8 cellular contexts compared by ENCODE assay signal in genomic region chr2:42361728-42362298, GRCh38. TPM values are rescaled to one million over a fixed set of nuclear protein-coding genes. Genes with fewer than 3 reads are reported as not detected.
DNase-seq lines count a peak whose midpoint lies in the region; ATAC-seq, FAIRE-seq and TF ChIP-seq lines count a peak whose summit lies in the region.

No MANE protein-coding gene starts in this region.

- TF ChIP-seq POLR2A in HCT116 (IDR thresholded peaks at IDR 0.05; ENCODE audit: borderline replicate concordance, extremely low read depth, insufficient read depth, insufficient read length) = no peak
- TF ChIP-seq POLR2A in GM12892 (IDR thresholded peaks at IDR 0.05; ENCODE audit: low read depth, low read length) = no peak

- H3K79me2 ChIP-seq in HCT116 (ENCODE audit: insufficient read depth, low read length) = peaks cover 43% of the 10 kb centered on the region
- H3K79me2 ChIP-seq in smooth muscle cell (ENCODE audit: low read depth) = peaks cover 41% of the 10 kb centered on the region

- H4K20me1 ChIP-seq in HCT116 (ENCODE audit: insufficient read depth) = 0 out of 2 replicates have a peak, but pooled peaks cover 8% of the 10 kb centered on the region
- peaks cover 33% of the 10 kb centered on the region for H4K20me1 ChIP-seq in smooth muscle cell (ENCODE audit: low read depth)

- no peaks in the 10 kb centered on the region for H3K27me3 ChIP-seq in HCT116 (ENCODE audit: insufficient read depth, low read length)
- no peaks in the 10 kb centered on the region for H3K27me3 ChIP-seq in right cardiac atrium (ENCODE audit: control insufficient read depth, insufficient read depth)
- H3K27me3 ChIP-seq in smooth muscle cell (ENCODE audit: low read depth) = no peaks in the 10 kb centered on the region

- H3F3A ChIP-seq in smooth muscle cell (ENCODE audit: low read depth) = no peaks in the 10 kb centered on the region

- peak overlapping the region; percentile 98 for H2AFZ ChIP-seq in HCT116 (ENCODE audit: low read depth, low read length, poor library complexity, severe bottlenecking)
- H2AFZ ChIP-seq in smooth muscle cell (ENCODE audit: low read depth) = peak overlapping the region; percentile 71

- no peak for DNase-seq in HCT116 (ENCODE audit: low read depth, low spot score)
- DNase-seq in right cardiac atrium = no peak
- DNase-seq in smooth muscle cell (lab: John Stamatoyannopoulos, UW; ENCODE audit: unreplicated experiment) = no peak
- no peak for DNase-seq in SIG-M5 (lab: John Stamatoyannopoulos, UW)
- DNase-seq in GM12892 (ENCODE audit: insufficient read length) = no peak

- WGBS in right cardiac atrium = 25% methylated on average over 6 of the region's 6 CpGs
- 31% methylated on average over 6 of the region's 6 CpGs for WGBS in smooth muscle cell (ENCODE audit: low lambda C conversion rate)

- POLR2A ChIA-PET in HCT116 (lab: Charles Lee) = no interaction called here

- H3K4me3 ChIP-seq in HCT116 (replicated peaks in 1 of 2; ENCODE audit: low read depth in 1 of 2, low read length in 2 of 2) (peak overlapping the region; percentile 43 to 96), WI38 (ENCODE audit: low read depth, low read length) (peak overlapping the region; percentile 46), right cardiac atrium (ENCODE audit: low read length) (peak overlapping the region; percentile 43), smooth muscle cell (peak overlapping the region; percentile 45)

- RAD21 ChIA-PET in HCT116 (lab: Charles Lee; ENCODE audit: low non-redundant PET in 1 of 2, low total read pairs in 2 of 2, uncharacterized antibody in 2 of 2, unreplicated experiment in 2 of 2) = no interaction called here

- peak overlapping the region; percentile 95 for H3K4me2 ChIP-seq in HCT116 (ENCODE audit: low read length)
- peak overlapping the region; percentile 90 for H3K4me2 ChIP-seq in smooth muscle cell

- FAIRE-seq in GM12892 (lab: Jason Lieb, UNC) = no peak

- TF ChIP-seq RAD21 in HCT116 (IDR thresholded peaks at IDR 0.05; ENCODE audit: low read depth) = no peak

- CTCF ChIA-PET in HCT116 (lab: Charles Lee) = interaction anchor here (1.5 kb wide), 1 partner anchor 265 kb away, joined by 3 read pairs; no protein-coding TSS in a partner anchor

- H3K36me3 ChIP-seq in HCT116 (ENCODE audit: control insufficient read depth in 1 of 2, insufficient read depth in 2 of 2, low read length in 2 of 2) (no peaks in the 10 kb centered on the region), smooth muscle cell (ENCODE audit: low read depth) (no peaks in the 10 kb centered on the region)

- intact Hi-C loops in HCT116 (cut with micrococcal nuclease) (no loop called here), right cardiac atrium (cut with DNase I) (loop anchor here in 1 of 4 donors (5.0 kb wide), 1 partner anchor 265 kb away; no protein-coding TSS in a partner anchor)

- H3K9me3 ChIP-seq in HCT116 (ENCODE audit: control insufficient read depth in 1 of 2, insufficient read depth in 1 of 2, low read depth in 1 of 2, low read length in 2 of 2) = no peaks in the 10 kb centered on the region
- H3K9me3 ChIP-seq in right cardiac atrium (ENCODE audit: control insufficient read depth, low read length) = no peaks in the 10 kb centered on the region
- no peaks in the 10 kb centered on the region for H3K9me3 ChIP-seq in smooth muscle cell (replicated peaks; ENCODE audit: low read depth)

- H3K27ac ChIP-seq in HCT116 (ENCODE audit: low read depth, low read length) = 0 out of 2 replicates have a peak overlapping the region, but pooled peaks have one; percentile 15
- peak overlapping the region; percentile 45 for H3K27ac ChIP-seq in right cardiac atrium (ENCODE audit: low read length)
- no peak overlapping the region for H3K27ac ChIP-seq in smooth muscle cell (ENCODE audit: low read depth)

- ATAC-seq in HCT116 (no peak), right cardiac atrium (no peak), GM21576 (IDR thresholded peaks at IDR 0.05; ENCODE audit: unreplicated experiment) (no peak), HG02870 (IDR thresholded peaks at IDR 0.05; ENCODE audit: unreplicated experiment) (no peak)

- BruUV-seq in HCT116 (replicated peaks; lab: Mats Ljungman, UMichigan) = TSS peak; percentile 88

- TF ChIP-seq CTCF in HCT116 (IDR thresholded peaks at IDR 0.05 in 2 of 3, conservative IDR thresholded peaks at IDR 0.05 in 1 of 3; ENCODE audit: borderline replicate concordance in 1 of 3, insufficient read depth in 1 of 3, low read depth in 2 of 3, low read length in 2 of 3) = peak in 1 of 3 experiments; percentile 25; a peak in 1 of 6 replicates
- no peak for TF ChIP-seq CTCF in WI38 (IDR thresholded peaks at IDR 0.05; ENCODE audit: low read depth, low read length)
- TF ChIP-seq CTCF in smooth muscle cell (IDR thresholded peaks at IDR 0.05; ENCODE audit: borderline replicate concordance, insufficient read depth, poor library complexity, severe bottlenecking) = no peak

- peak overlapping the region; percentile 94 for H3K9ac ChIP-seq in HCT116 (ENCODE audit: low read length)
- H3K9ac ChIP-seq in smooth muscle cell (ENCODE audit: low read depth) = no peak overlapping the region

- no peaks in the 10 kb centered on the region for H3K9me2 ChIP-seq in HCT116 (ENCODE audit: insufficient read depth)

- H3K4me1 ChIP-seq in HCT116 (ENCODE audit: control insufficient read depth in 1 of 2, insufficient read depth in 2 of 2, low read length in 2 of 2) (peaks cover 13 to 21% of the 10 kb centered on the region in 2 experiments; a peak in 3 of 4 replicates), right cardiac atrium (ENCODE audit: control insufficient read depth, insufficient read depth, low read length) (peaks cover 1% of the 10 kb centered on the region), smooth muscle cell (ENCODE audit: low read depth) (peaks cover 20% of the 10 kb centered on the region)

TF ChIP-seq in HCT116, 20 proteins besides CTCF, POLR2A, EP300 and RAD21:
- TF ChIP-seq SIN3A (IDR thresholded peaks at IDR 0.05; ENCODE audit: low read depth) = no peak
- TF ChIP-seq ZFX (IDR thresholded peaks at IDR 0.05) = no peak
- no peak for TF ChIP-seq CEBPB (IDR thresholded peaks at IDR 0.05; ENCODE audit: low read depth)

RNA-seq across cellular contexts. Expression of gene COX7A2L, which starts 0.8 kb away (rescaled TPM):
- total RNA-seq in HCT116 (2021; ENCODE audit: unreplicated experiment) = 104 TPM
- polyA plus RNA-seq in HCT116 (2012) = 85.3 and 93.7 TPM in 2 replicates
- 100 to 1,000 TPM in 3 of 4 donors, 10 to 100 TPM in 1; 96.1 to 128 (median 108) TPM for total RNA-seq in right cardiac atrium
- polyA plus RNA-seq in right cardiac atrium = 114 TPM
- 145 and 177 TPM in 2 replicates for total RNA-seq in smooth muscle cell
- polyA plus RNA-seq in smooth muscle cell = 89.8 and 93.3 TPM in 2 replicates
- polyA plus RNA-seq in GM12892 (2012; ENCODE audit: missing spikeins) = 178 TPM
